Comparison of ENCODE assay signal across 10 cellular contexts in genomic region chr5:16617272-16617973, GRCh38. TPM values are rescaled to one million over a fixed set of nuclear protein-coding genes. Genes with fewer than 3 reads are reported as not detected.
DNase-seq lines count a peak whose midpoint lies in the region; ATAC-seq, FAIRE-seq and TF ChIP-seq lines count a peak whose summit lies in the region.
"Had no signal": no experiment of that assay in that cellular context is flagged by ENCODE, and none has a peak within 500 bp of the region (broad histone marks: within the 10 kb centered on the region; RNA-seq: fewer than 3 reads in every experiment).

No MANE protein-coding gene starts in this region.

- H3K4me3 Mint-ChIP-seq in natural killer cell treated with Interleukin-12 subunit alpha and Interleukin-12 subunit beta and Interleukin-15 and Interleukin-18, amount 100 ng/mL, for 72 hours, result no peak overlapping the region

- TF ChIP-seq POLR2A in heart left ventricle (IDR thresholded peaks at IDR 0.05), result no peak
- no peak for TF ChIP-seq POLR2A in spleen (IDR thresholded peaks at IDR 0.05)

- H3K9me3 Mint-ChIP-seq in natural killer cell treated with Interleukin-12 subunit alpha and Interleukin-12 subunit beta and Interleukin-15 and Interleukin-18, amount 100 ng/mL, for 72 hours, result no peaks in the 10 kb centered on the region

- H3K4me1 ChIP-seq in heart left ventricle (peaks cover 0 to 30% (median 6%) of the 10 kb centered on the region in 12 donors), spleen (peaks cover 3 to 44% (median 19%) of the 10 kb centered on the region in 6 donors)

- H3K4me3 ChIP-seq in AG10803 (ENCODE audit: low read length) (peak overlapping the region; percentile 46), heart left ventricle (peak overlapping the region; percentile 31 to 94 (median 71)), spleen (peak overlapping the region; percentile 58 to 80 (median 72))

- TF ChIP-seq CTCF in AG10803 (conservative IDR thresholded peaks at IDR 0.05; ENCODE audit: low read length) (no peak), heart left ventricle (IDR thresholded peaks at IDR 0.05) (no peak), spleen (IDR thresholded peaks at IDR 0.05 in 8 of 11, conservative IDR thresholded peaks at IDR 0.05 in 3 of 11) (no peak)

- H3K27ac ChIP-seq in heart left ventricle, result peak overlapping the region; percentile 67 to 91 (median 78)
- H3K27ac ChIP-seq in spleen, result peak overlapping the region; percentile 7 to 87 (median 65)
- H3K27ac ChIP-seq: epithelial cell of prostate had no signal

- H3K27me3 ChIP-seq in heart left ventricle (peaks cover 0 to 7% (median 0%) of the 10 kb centered on the region in 9 donors), spleen (replicated peaks in 1 of 7) (peaks cover 0 to 18% (median 0%) of the 10 kb centered on the region in 7 donors)

- no peaks in the 10 kb centered on the region for H3K36me3 Mint-ChIP-seq in natural killer cell treated with Interleukin-12 subunit alpha and Interleukin-12 subunit beta and Interleukin-15 and Interleukin-18, amount 100 ng/mL, for 72 hours

- no peak for FAIRE-seq in HTR-8/SVneo (lab: Jason Lieb, UNC)
- FAIRE-seq: GM18507 had no signal

- H3K9me3 ChIP-seq in heart left ventricle, result no peaks in the 10 kb centered on the region
- H3K9me3 ChIP-seq in spleen, result no peaks in the 10 kb centered on the region

- DNase-seq in AG10803 (ENCODE audit: low read depth) (no peak), HTR-8/SVneo (ENCODE audit: insufficient read length, low spot score) (peak; percentile 30), heart left ventricle (peak in 3 of 5 donors; percentile 42 to 61 (median 51)), spleen (peak; percentile 77)
- DNase-seq in activated T-cell treated with anti-CD3 and anti-CD28 coated beads, Interleukin-2, amount 50 U/mL, for 1 hour, result peak; percentile 70
- DNase-seq in natural killer cell treated with Interleukin-12 subunit alpha and Interleukin-12 subunit beta and Interleukin-15 and Interleukin-18, amount 100 ng/mL, for 72 hours (ENCODE audit: low spot score), result no peak

- WGBS in heart left ventricle, 4 donors, result 9 to 22% (median 21%) methylated on average over 27 of the region's 27 CpGs
- 14 to 25% (median 19%) methylated on average over 22 to 27 of the region's 27 CpGs for WGBS in spleen, 5 donors

- peak in 3 of 4 donors; percentile 35 to 66 (median 53) for ATAC-seq in heart left ventricle
- ATAC-seq in natural killer cell treated with Interleukin-12 subunit alpha and Interleukin-12 subunit beta and Interleukin-15 and Interleukin-18, amount 100 ng/mL, for 72 hours, result no peak
- no peak for ATAC-seq in HG03280 (IDR thresholded peaks at IDR 0.05; ENCODE audit: unreplicated experiment)
- ATAC-seq in GM19328 (IDR thresholded peaks at IDR 0.05; ENCODE audit: unreplicated experiment), result no peak

- H3K27me3 Mint-ChIP-seq in natural killer cell treated with Interleukin-12 subunit alpha and Interleukin-12 subunit beta and Interleukin-15 and Interleukin-18, amount 100 ng/mL, for 72 hours, result peaks cover 3 to 15% of the 10 kb centered on the region in 2 donors

- no peak overlapping the region for H3K27ac Mint-ChIP-seq in natural killer cell treated with Interleukin-12 subunit alpha and Interleukin-12 subunit beta and Interleukin-15 and Interleukin-18, amount 100 ng/mL, for 72 hours

- peaks cover 0 to 7% of the 10 kb centered on the region in 2 donors for H3K4me1 Mint-ChIP-seq in natural killer cell treated with Interleukin-12 subunit alpha and Interleukin-12 subunit beta and Interleukin-15 and Interleukin-18, amount 100 ng/mL, for 72 hours (ENCODE audit: low read depth in 2 of 2)

- H3K36me3 ChIP-seq in heart left ventricle, result no peaks in the 10 kb centered on the region
- H3K36me3 ChIP-seq in spleen, result no peaks in the 10 kb centered on the region

- intact Hi-C loops in heart left ventricle (cut with DNase I), result loop anchor here in 2 of 10 donors (5.0 to 10.0 kb wide), 3 partner anchors 63 to 150 kb away; partner anchors contain the start of gene ZNF622 (in 1 of the 2)
- intact Hi-C loops in spleen (cut with DNase I; ENCODE audit: low total_unique reads), result no loop called here

RNA-seq across cellular contexts. Expression of gene RETREG1, which starts 0.6 kb away (rescaled TPM):
- total RNA-seq in heart left ventricle (100 to 1,000 TPM in 8 of 9 donors, 10 to 100 TPM in 1; 80.3 to 219 (median 173) TPM), spleen (1 to 10 TPM; 3.1 to 9.0 (median 5.8) TPM)
- polyA plus RNA-seq in heart left ventricle (100 to 1,000 TPM in 1 of 2 donors, 10 to 100 TPM in 1; 24.5 to 110 TPM), spleen (1 to 10 TPM; 2.5 to 2.8 (median 2.6) TPM)
- total RNA-seq in natural killer cell treated with Interleukin-12 subunit alpha and Interleukin-12 subunit beta and Interleukin-15 and Interleukin-18, amount 100 ng/mL, for 72 hours, result under 1 TPM; 0.50 to 0.81 TPM

Comparison
In these comparisons a context has a peak if more than half of its experiments do, and no peak if none do; other contexts are left out.
1. DNase-seq: peak in HTR-8/SVneo (single experiment), activated T-cell treated with anti-CD3 and anti-CD28 coated beads, Interleukin-2, amount 50 U/mL, for 1 hour (single experiment), heart left ventricle (3 of 5) and spleen (single experiment); none in AG10803 (single experiment) and natural killer cell treated with Interleukin-12 subunit alpha and Interleukin-12 subunit beta and Interleukin-15 and Interleukin-18, amount 100 ng/mL, for 72 hours (single experiment).
2. ATAC-seq: peak in heart left ventricle (3 of 4); none in natural killer cell treated with Interleukin-12 subunit alpha and Interleukin-12 subunit beta and Interleukin-15 and Interleukin-18, amount 100 ng/mL, for 72 hours (0 of 2), HG03280 (single experiment) and GM19328 (single experiment).
3. RNA of gene RETREG1, which starts 0.6 kb away (total RNA-seq): 80.3 to 219 TPM in heart left ventricle; 3.1 to 9.0 TPM in spleen and 0.50 to 0.81 TPM in natural killer cell treated with Interleukin-12 subunit alpha and Interleukin-12 subunit beta and Interleukin-15 and Interleukin-18, amount 100 ng/mL, for 72 hours; every median in the first group is over 4 times any median in the second.
4. Peak in every context shown above with its lines, with median percentiles within 50 percentile points of each other: H3K4me3 ChIP-seq.